16 cellular contexts compared by ENCODE assay signal in genomic region chr6:22227824-22228610, GRCh38.
"Had no signal": no experiment of that assay in that cellular context is flagged by ENCODE, and none has a peak within 500 bp of the region (broad histone marks: within the 10 kb centered on the region; RNA-seq: fewer than 3 reads in every experiment).

No MANE protein-coding gene starts in this region.

- H3K27ac ChIP-seq: foreskin keratinocyte, prostate gland, sigmoid colon, tibial artery, uterus had no signal

- H3K36me3 ChIP-seq: prostate gland, sigmoid colon, tibial artery, uterus had no signal

- H3K9me3 ChIP-seq: prostate gland, sigmoid colon, tibial artery, uterus had no signal

- H3K4me3 ChIP-seq: prostate gland, sigmoid colon, tibial artery, uterus had no signal

- H3K4me1 ChIP-seq: prostate gland, sigmoid colon, tibial artery, uterus had no signal

- DNase-seq: activated CD4-positive, alpha-beta T cell treated with anti-CD3 and anti-CD28 coated beads, Interleukin-2, amount 10 ng/mL, durations not matched to agents 7 days and 5 days; activated CD8-positive, alpha-beta memory T cell treated with anti-CD3 and anti-CD28 coated beads for 24 hours; activated naive CD8-positive, alpha-beta T cell treated with anti-CD3 and anti-CD28 coated beads for 36 hours; aorta; cerebellar nuclear complex; erythroblast; foreskin keratinocyte; kidney glomerular epithelial cell; occipital lobe; sigmoid colon; stimulated activated CD4-positive, alpha-beta T cell treated with anti-CD3 and anti-CD28 coated beads, Interleukin-12 subunit alpha, Interleukin-12 subunit beta, amount 100 ng/mL, for 4 hours; stimulated activated CD4-positive, alpha-beta T cell treated with anti-CD3 and anti-CD28 coated beads, Interleukin-2, amount 100 ng/mL, for 24 hours; tibial artery; uterus had no signal

- ATAC-seq: foreskin keratinocyte; stimulated activated memory B cell treated with anti-CD40 and anti-IgM and Interleukin-4, amounts not matched to agents 10 μg/mL and 1 μg/mL and 100 μg/mL, for 72 hours had no signal

- H3K27me3 ChIP-seq: foreskin keratinocyte, sigmoid colon, tibial artery, uterus had no signal
